ENCODE assay signal across 19 cellular contexts in genomic region chr6:113271437-113271836, GRCh38.
A peak's percentile ranks its signal among the peaks of the same experiment; 100 is the strongest.
DNase-seq lines count a peak whose midpoint lies in the region; TF ChIP-seq lines count a peak whose summit lies in the region.
"Had no signal": no experiment of that assay in that cellular context is flagged by ENCODE, and none has a peak within 500 bp of the region (broad histone marks: within the 10 kb centered on the region; RNA-seq: fewer than 3 reads in every experiment).

No MANE protein-coding gene starts in this region.

- no peaks in the 10 kb centered on the region for H3K36me3 ChIP-seq in mesendoderm (ENCODE audit: control insufficient read depth, insufficient read depth, low read length)

- H3K9ac ChIP-seq in mesendoderm (ENCODE audit: low read length) = no peak overlapping the region

- no peak overlapping the region for H3K4me2 ChIP-seq in mesendoderm (ENCODE audit: low read length)

- no peak overlapping the region for H2BK15ac ChIP-seq in mesendoderm (replicated peaks; ENCODE audit: low read depth)

- POLR2A ChIA-PET in activated CD4-positive, alpha-beta memory T cell treated with anti-CD3 and anti-CD28 coated beads for 36 hours (lab: Charles Lee) = no interaction called here

- peaks cover 42% of the 10 kb centered on the region for H3K9me3 Mint-ChIP-seq in activated CD4-positive, alpha-beta memory T cell treated with anti-CD3 and anti-CD28 coated beads for 36 hours

- H3K4me1 ChIP-seq in mesendoderm (ENCODE audit: control insufficient read depth, low read depth, low read length) = no peaks in the 10 kb centered on the region

- H4K5ac ChIP-seq in mesendoderm (ENCODE audit: low read length) = no peak overlapping the region

- no peak overlapping the region for H2BK5ac ChIP-seq in mesendoderm (ENCODE audit: low read length)

- peaks cover 2% of the 10 kb centered on the region for H3K36me3 Mint-ChIP-seq in activated CD4-positive, alpha-beta memory T cell treated with anti-CD3 and anti-CD28 coated beads for 36 hours
- H3K36me3 Mint-ChIP-seq: CD4-positive, CD25-positive, alpha-beta regulatory T cell had no signal

- CTCF ChIA-PET in activated CD4-positive, alpha-beta memory T cell treated with anti-CD3 and anti-CD28 coated beads for 36 hours (lab: Charles Lee) = no interaction called here

- H4K8ac ChIP-seq in mesendoderm (ENCODE audit: low read depth, low read length) = no peak overlapping the region

- no peak overlapping the region for H3K18ac ChIP-seq in mesendoderm (ENCODE audit: low read length)

- no peak overlapping the region for H3K56ac ChIP-seq in mesendoderm (ENCODE audit: low read length)

- H3K79me1 ChIP-seq in mesendoderm (ENCODE audit: low read length) = no peaks in the 10 kb centered on the region

- no peak overlapping the region for H3K27ac Mint-ChIP-seq in activated CD4-positive, alpha-beta memory T cell treated with anti-CD3 and anti-CD28 coated beads for 36 hours
- H3K27ac Mint-ChIP-seq: B cell; CD4-positive, CD25-positive, alpha-beta regulatory T cell had no signal

- no peak overlapping the region for H3K27ac ChIP-seq in mesendoderm (ENCODE audit: low read depth, low read length)

- no peaks in the 10 kb centered on the region for H3K27me3 Mint-ChIP-seq in activated CD4-positive, alpha-beta memory T cell treated with anti-CD3 and anti-CD28 coated beads for 36 hours
- H3K27me3 Mint-ChIP-seq: B cell; CD4-positive, CD25-positive, alpha-beta regulatory T cell had no signal

- no peak for TF ChIP-seq CTCF in AG09319 (IDR thresholded peaks at IDR 0.05; ENCODE audit: low read depth, low read length)
- TF ChIP-seq CTCF in cardiac fibroblast (IDR thresholded peaks at IDR 0.05; ENCODE audit: low read depth, low read length) = no peak

- intact Hi-C loops in activated CD4-positive, alpha-beta memory T cell treated with anti-CD3 and anti-CD28 coated beads for 36 hours (cut with micrococcal nuclease) = no loop called here

- no peak overlapping the region for H3K4ac ChIP-seq in mesendoderm (ENCODE audit: low read depth, low read length)

- H3K4me1 Mint-ChIP-seq in activated CD4-positive, alpha-beta memory T cell treated with anti-CD3 and anti-CD28 coated beads for 36 hours (ENCODE audit: low read depth) = no peaks in the 10 kb centered on the region
- H3K4me1 Mint-ChIP-seq: B cell; CD4-positive, CD25-positive, alpha-beta regulatory T cell had no signal

- H3K27me3 ChIP-seq in mesendoderm (ENCODE audit: insufficient read depth, low read length, poor library complexity) = no peaks in the 10 kb centered on the region

- H2BK120ac ChIP-seq in mesendoderm (ENCODE audit: low read depth, low read length) = no peak overlapping the region

- peak; percentile 22 for DNase-seq in AG09319 (ENCODE audit: extremely low read depth, low read depth)
- peak; percentile 19 for DNase-seq in GM03348 (ENCODE audit: low spot score)
- peak; percentile 56 to 66 for DNase-seq in cardiac fibroblast (ENCODE audit: low read depth in 2 of 2)
- peak; percentile 59 for DNase-seq in fibroblast of the conjunctiva (ENCODE audit: low read depth)
- DNase-seq in mesendoderm = no peak
- no peak for DNase-seq in ecto neural progenitor cell (ENCODE audit: low spot score)
- DNase-seq in activated CD4-positive, alpha-beta memory T cell treated with anti-CD3 and anti-CD28 coated beads for 36 hours = no peak
- DNase-seq in SHP77 treated with DMSO at 0.1 percent for 48 hours (lab: John Stamatoyannopoulos, UW) = no peak
- DNase-seq: CD4-positive, CD25-positive, alpha-beta regulatory T cell; COR-L47; GOT3; NCI-H1105; NCI-H2081 treated with DMSO at 0.1 percent for 48 hours; NCI-H510A treated with DMSO at 0.1 percent for 48 hours; NCI-H774; OCI-M1 had no signal

- H3K79me2 ChIP-seq in mesendoderm (ENCODE audit: control insufficient read depth, insufficient read depth, low read length) = no peaks in the 10 kb centered on the region

- no peak overlapping the region for H2AK5ac ChIP-seq in mesendoderm (ENCODE audit: low read length)

- no peak overlapping the region for H3K23ac ChIP-seq in mesendoderm (ENCODE audit: low read length)

- H3K4me3 ChIP-seq in cardiac fibroblast (replicated peaks in 1 of 2; ENCODE audit: low read depth in 2 of 2, low read length in 2 of 2) (no peak overlapping the region), mesendoderm (ENCODE audit: low read length) (no peak overlapping the region)
- H3K4me3 ChIP-seq: GM12878, K562 had no signal

- no peak overlapping the region for H3K4me3 Mint-ChIP-seq in activated CD4-positive, alpha-beta memory T cell treated with anti-CD3 and anti-CD28 coated beads for 36 hours
- H3K4me3 Mint-ChIP-seq: B cell; CD4-positive, CD25-positive, alpha-beta regulatory T cell had no signal

Comparison
In these comparisons a context has a peak if more than half of its experiments do, and no peak if none do; other contexts are left out.
1. DNase-seq: peak in AG09319 (single experiment), GM03348 (single experiment), cardiac fibroblast (2 of 2) and fibroblast of the conjunctiva (single experiment); none in mesendoderm (single experiment), ecto neural progenitor cell (single experiment), activated CD4-positive, alpha-beta memory T cell treated with anti-CD3 and anti-CD28 coated beads for 36 hours (single experiment) and SHP77 treated with DMSO at 0.1 percent for 48 hours (single experiment).